8 cellular contexts compared by ENCODE assay signal in genomic region chr2:196068271-196069209, GRCh38. TPM values are rescaled to one million over a fixed set of nuclear protein-coding genes. Genes with fewer than 3 reads are reported as not detected.
DNase-seq lines count a peak whose midpoint lies in the region; ATAC-seq and TF ChIP-seq lines count a peak whose summit lies in the region.

TSS of gene DNAH7 (minus strand) at chr2:196068837. CDS start at chr2:196068711, 126 bp downstream.

- H3K27me3 ChIP-seq in PC-9 (ENCODE audit: insufficient read depth, low read depth), result no peaks in the 10 kb centered on the region
- no peaks in the 10 kb centered on the region for H3K27me3 ChIP-seq in esophagus squamous epithelium
- H3K27me3 ChIP-seq in muscle layer of duodenum (ENCODE audit: low read depth, low read length), result no peaks in the 10 kb centered on the region

- H3K27ac ChIP-seq in PC-9 (no peak within 1 kb of the TSS), esophagus squamous epithelium (peak within 1 kb of the TSS; percentile 3 to 70 (median 60)), muscle layer of duodenum (ENCODE audit: low read length) (peak within 1 kb of the TSS; percentile 73)

- POLR2A ChIA-PET in PC-9 (lab: Charles Lee; ENCODE audit: unreplicated experiment), result interaction anchor here (0.6 kb wide), 1 partner anchor 493 kb away, joined by 7 read pairs; no protein-coding TSS in a partner anchor

- no peaks in the 10 kb centered on the region for H4K20me1 ChIP-seq in PC-9 (ENCODE audit: insufficient read depth)

- H3K36me3 ChIP-seq in PC-9 (ENCODE audit: low read depth) (no peaks in the 10 kb centered on the region), esophagus squamous epithelium (no peaks in the 10 kb centered on the region), muscle layer of duodenum (ENCODE audit: control insufficient read depth in 1 of 2, insufficient read depth in 2 of 2, low read length in 2 of 2) (no peaks in the 10 kb centered on the region)

- TF ChIP-seq CTCF in PC-9 (conservative IDR thresholded peaks at IDR 0.05) (peak; percentile 57), esophagus squamous epithelium (IDR thresholded peaks at IDR 0.05) (peak in 5 of 6 experiments; percentile 19 to 80 (median 67))

- intact Hi-C loops in PC-9 (cut with micrococcal nuclease; ENCODE audit: unreplicated experiment), result loop anchor here (10.0 kb wide), 1 partner anchor 404 kb away; no protein-coding TSS in a partner anchor
- intact Hi-C loops in esophagus squamous epithelium (cut with DNase I), result no loop called here

- ATAC-seq in GM21723 (IDR thresholded peaks at IDR 0.05; ENCODE audit: unreplicated experiment), result peak; percentile 99

- H2AFZ ChIP-seq in PC-9, result peak within 1 kb of the TSS; percentile 98

- BruUV-seq in PC-9 (replicated peaks; lab: Mats Ljungman, UMichigan), result TSS peak; percentile 51

- no peaks in the 10 kb centered on the region for H3K9me3 ChIP-seq in PC-9 (ENCODE audit: insufficient read depth, low read depth)
- H3K9me3 ChIP-seq in esophagus squamous epithelium, result no peaks in the 10 kb centered on the region
- H3K9me3 ChIP-seq in muscle layer of duodenum (ENCODE audit: control insufficient read depth in 1 of 2, low read length in 2 of 2), result no peaks in the 10 kb centered on the region

- H3K4me3 ChIP-seq in PC-9 (peak within 1 kb of the TSS; percentile 65), esophagus squamous epithelium (peak within 1 kb of the TSS; percentile 47 to 89 (median 84)), muscle layer of duodenum (ENCODE audit: low read depth in 1 of 2, low read length in 2 of 2) (peak within 1 kb of the TSS; percentile 88 to 94)

- 9 to 17% methylated on average over 10 to 13 of the region's 53 CpGs for WGBS in esophagus squamous epithelium, 2 donors

- H3K9me2 ChIP-seq in PC-9 (ENCODE audit: insufficient read depth), result no peaks in the 10 kb centered on the region

- no peaks in the 10 kb centered on the region; the same call in 1 of the 2 replicates for H3K4me1 ChIP-seq in PC-9 (replicated peaks; ENCODE audit: insufficient read depth)
- H3K4me1 ChIP-seq in esophagus squamous epithelium, result peaks cover 0 to 22% (median 8%) of the 10 kb centered on the region in 3 donors
- H3K4me1 ChIP-seq in muscle layer of duodenum (ENCODE audit: control insufficient read depth in 1 of 2, insufficient read depth in 2 of 2, low read length in 2 of 2), result peaks cover 0 to 8% of the 10 kb centered on the region in 2 donors

- H3K4me2 ChIP-seq in PC-9, result peak within 1 kb of the TSS; percentile 85

- H3K79me2 ChIP-seq in PC-9 (ENCODE audit: low read depth), result no peaks in the 10 kb centered on the region

- CTCF ChIA-PET in PC-9 (lab: Charles Lee), result interaction anchor here (0.6 kb wide), 2 partner anchors 9 to 627 kb away, joined by 3 read pairs; no protein-coding TSS in a partner anchor

- no peaks in the 10 kb centered on the region for H3F3A ChIP-seq in PC-9 (ENCODE audit: insufficient read depth, low read depth)

- TF ChIP-seq POLR2A in esophagus squamous epithelium (IDR thresholded peaks at IDR 0.05), result no peak

- DNase-seq in DMS79 (lab: John Stamatoyannopoulos, UW) (peak; percentile 75), KG1 (lab: John Stamatoyannopoulos, UW) (peak; percentile 88), PC-9 (peak; percentile 58 to 78), esophagus squamous epithelium (lab: John Stamatoyannopoulos, UW) (peak; percentile 34)
- peak; percentile 95 to 96 for DNase-seq in activated T-cell treated with anti-CD3 and anti-CD28 coated beads, Interleukin-2, amount 50 U/mL, for 48 hours
- DNase-seq in stimulated activated CD8-positive, alpha-beta memory T cell treated with anti-CD3 and anti-CD28 coated beads, Interleukin-7, amount 100 ng/mL, for 24 hours (ENCODE audit: low read depth), result peak; percentile 78

RNA-seq across cellular contexts. Expression of gene DNAH7, which starts in this region (rescaled TPM):
- 2.2 and 3.8 TPM in 2 replicates for total RNA-seq in PC-9 (2021)
- total RNA-seq in esophagus squamous epithelium, result under 1 TPM; 0.15 to 0.76 (median 0.28) TPM

Comparison
In these comparisons a context has a peak if more than half of its experiments do, and no peak if none do; other contexts are left out.
1. Peak in DNase-seq, H3K4me3 ChIP-seq and H3K27ac ChIP-seq in esophagus squamous epithelium; RNA of the gene not detected or under 1 TPM.
2. DNase-seq: peak in every context shown above with its lines; median percentile 96 in activated T-cell treated with anti-CD3 and anti-CD28 coated beads, Interleukin-2, amount 50 U/mL, for 48 hours; 88 in KG1; 78 in stimulated activated CD8-positive, alpha-beta memory T cell treated with anti-CD3 and anti-CD28 coated beads, Interleukin-7, amount 100 ng/mL, for 24 hours; 75 in DMS79; 68 in PC-9; 34 in esophagus squamous epithelium.